Comparison of ENCODE assay signal across 8 cellular contexts in the genomic region with DNA sequence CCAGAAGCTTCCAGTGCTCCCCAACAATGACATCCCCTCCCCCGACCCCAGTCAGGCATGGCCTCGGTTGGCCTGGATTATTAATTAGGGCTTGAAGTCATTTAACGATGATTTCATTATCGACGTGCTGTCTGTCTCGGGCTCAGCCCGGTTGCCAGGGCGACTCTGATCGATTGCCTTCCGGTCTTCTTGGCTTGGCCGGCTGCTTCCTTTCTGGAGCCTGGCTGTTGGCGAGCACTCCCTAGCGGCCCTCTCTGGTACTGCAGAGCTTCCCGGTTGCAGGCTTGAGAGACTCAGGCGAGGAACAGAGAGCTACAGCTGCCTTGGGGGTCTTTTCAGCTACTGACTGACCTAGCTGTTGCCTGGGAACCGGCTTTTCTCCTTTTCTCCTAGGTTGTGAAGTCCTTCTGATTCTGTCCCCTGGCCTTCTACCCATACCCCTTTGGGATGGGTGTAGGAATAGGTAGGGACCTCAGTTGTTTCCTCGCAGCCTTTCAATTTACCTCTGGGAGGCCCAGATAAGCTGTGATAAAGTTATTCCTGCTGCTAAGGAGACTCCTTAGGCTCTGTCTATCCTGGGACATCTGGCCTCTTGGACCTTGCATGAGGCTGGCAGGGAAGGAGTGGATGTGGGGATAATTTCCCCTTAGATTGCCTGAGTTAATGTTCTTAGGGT. TPM values are rescaled to one million over a fixed set of nuclear protein-coding genes. Genes with fewer than 3 reads are reported as not detected.
DNase-seq lines count a peak whose midpoint lies in the region; ATAC-seq and TF ChIP-seq lines count a peak whose summit lies in the region.

No MANE protein-coding gene starts in this region.

- H3K9me3 Mint-ChIP-seq in activated CD8-positive, alpha-beta T cell treated with anti-CD3 and anti-CD28 coated beads for 36 hours, result no peaks in the 10 kb centered on the region
- H3K9me3 Mint-ChIP-seq in effector memory CD8-positive, alpha-beta T cell, result no peaks in the 10 kb centered on the region
- H3K9me3 Mint-ChIP-seq in memory B cell, result no peaks in the 10 kb centered on the region

- H3K4me1 Mint-ChIP-seq in activated CD8-positive, alpha-beta T cell treated with anti-CD3 and anti-CD28 coated beads for 36 hours (ENCODE audit: low read depth), result peaks cover 23% of the 10 kb centered on the region
- H3K4me1 Mint-ChIP-seq in effector memory CD8-positive, alpha-beta T cell (ENCODE audit: low read depth in 2 of 2), result peaks cover 10 to 11% of the 10 kb centered on the region in 2 donors
- H3K4me1 Mint-ChIP-seq in memory B cell, result peaks cover 18% of the 10 kb centered on the region

- H3K27ac Mint-ChIP-seq in activated CD8-positive, alpha-beta T cell treated with anti-CD3 and anti-CD28 coated beads for 36 hours, result peak overlapping the region; percentile 78
- H3K27ac Mint-ChIP-seq in effector memory CD8-positive, alpha-beta T cell, result no peak overlapping the region
- H3K27ac Mint-ChIP-seq in memory B cell, result no peak overlapping the region

- no peaks in the 10 kb centered on the region for H3K36me3 Mint-ChIP-seq in activated CD8-positive, alpha-beta T cell treated with anti-CD3 and anti-CD28 coated beads for 36 hours (ENCODE audit: low read depth)
- H3K36me3 Mint-ChIP-seq in effector memory CD8-positive, alpha-beta T cell (ENCODE audit: insufficient read depth), result no peaks in the 10 kb centered on the region
- no peaks in the 10 kb centered on the region for H3K36me3 Mint-ChIP-seq in memory B cell

- peaks cover 25% of the 10 kb centered on the region for H3K27me3 Mint-ChIP-seq in activated CD8-positive, alpha-beta T cell treated with anti-CD3 and anti-CD28 coated beads for 36 hours
- H3K27me3 Mint-ChIP-seq in effector memory CD8-positive, alpha-beta T cell, result peaks cover 40 to 45% of the 10 kb centered on the region in 2 donors
- peaks cover 25% of the 10 kb centered on the region for H3K27me3 Mint-ChIP-seq in memory B cell

- peak overlapping the region; percentile 62 for H3K4me3 Mint-ChIP-seq in activated CD8-positive, alpha-beta T cell treated with anti-CD3 and anti-CD28 coated beads for 36 hours
- H3K4me3 Mint-ChIP-seq in effector memory CD8-positive, alpha-beta T cell, result peak overlapping the region in 1 of 2 donors; percentile 64
- peak overlapping the region; percentile 15 for H3K4me3 Mint-ChIP-seq in memory B cell

- POLR2A ChIA-PET in activated CD8-positive, alpha-beta T cell treated with anti-CD3 and anti-CD28 coated beads for 36 hours (lab: Charles Lee), result interaction anchor here (1.2 to 1.5 kb wide), 3 partner anchors 9 to 31 kb away, joined by 3 to 8 read pairs (median 4); no protein-coding TSS in a partner anchor

- CTCF ChIA-PET in activated CD8-positive, alpha-beta T cell treated with anti-CD3 and anti-CD28 coated beads for 36 hours (lab: Charles Lee), result interaction anchor here (0.6 to 8.0 kb wide), 31 partner anchors 8 to 295 kb away, joined by 3 to 154 read pairs (median 5); partner anchors contain the start of genes ATP5MC2, CALCOCO1, HOXC10 and HOXC5

- peak; percentile 68 for ATAC-seq in GM18520 (IDR thresholded peaks at IDR 0.05; ENCODE audit: unreplicated experiment)
- ATAC-seq in HG03103 (IDR thresholded peaks at IDR 0.05; ENCODE audit: low read depth, unreplicated experiment), result peak; percentile 47
- ATAC-seq in activated CD8-positive, alpha-beta T cell treated with anti-CD3 and anti-CD28 coated beads for 36 hours, result peak; percentile 98
- peak; percentile 92 for ATAC-seq in effector memory CD8-positive, alpha-beta T cell (replicated peaks)
- peak; percentile 33 for ATAC-seq in memory B cell (ENCODE audit: low read depth)

- DNase-seq in AG09319 (ENCODE audit: extremely low read depth, low read depth) (no peak), NCI-H460 (ENCODE audit: extremely low read depth, low read depth) (peak; percentile 57), memory B cell (ENCODE audit: low spot score in 2 of 2) (peak; percentile 77 to 83)
- DNase-seq in activated CD8-positive, alpha-beta T cell treated with anti-CD3 and anti-CD28 coated beads for 36 hours, result peak; percentile 96
- peak; percentile 79 to 87 (median 83) for DNase-seq in effector memory CD8-positive, alpha-beta T cell
- peak; percentile 77 to 85 for DNase-seq in stimulated activated CD8-positive, alpha-beta memory T cell treated with anti-CD3 and anti-CD28 coated beads, Interleukin-2, amount 100 ng/mL, for 48 hours (ENCODE audit: low read depth in 2 of 2)

- intact Hi-C loops in activated CD8-positive, alpha-beta T cell treated with anti-CD3 and anti-CD28 coated beads for 36 hours (cut with micrococcal nuclease), result no loop called here

- peak; percentile 73 for TF ChIP-seq CTCF in AG09319 (IDR thresholded peaks at IDR 0.05; ENCODE audit: low read depth, low read length)
- peak; percentile 92 for TF ChIP-seq CTCF in activated CD8-positive, alpha-beta T cell treated with anti-CD3 and anti-CD28 coated beads for 36 hours (IDR thresholded peaks at IDR 0.05)

RNA-seq across cellular contexts. Expression of gene CISTR, which starts 5.5 kb away (rescaled TPM):
- total RNA-seq in NCI-H460 (2014; rRNA removed; shearing (Covaris generic)), result not detected in 2 replicates
- polyA plus RNA-seq in NCI-H460 (2014; cell fraction: nucleus; rRNA removed), result not detected in 2 replicates
- total RNA-seq in activated CD8-positive, alpha-beta T cell treated with anti-CD3 and anti-CD28 coated beads for 36 hours, result not detected

RNA-seq across cellular contexts. Expression of gene CALCOCO1, which starts 30.0 kb away (rescaled TPM):
- total RNA-seq in NCI-H460 (2014; rRNA removed; shearing (Covaris generic)), result 27.1 and 34.1 TPM in 2 replicates
- polyA plus RNA-seq in NCI-H460 (2014; cell fraction: nucleus; rRNA removed), result 54.5 and 63.5 TPM in 2 replicates
- total RNA-seq in activated CD8-positive, alpha-beta T cell treated with anti-CD3 and anti-CD28 coated beads for 36 hours, result 10 to 100 TPM; 15.5 to 16.2 TPM

Comparison
In these comparisons a context has a peak if more than half of its experiments do, and no peak if none do; other contexts are left out.
1. ATAC-seq: peak in every context shown above with its lines; median percentile 98 in activated CD8-positive, alpha-beta T cell treated with anti-CD3 and anti-CD28 coated beads for 36 hours; 92 in effector memory CD8-positive, alpha-beta T cell; 68 in GM18520; 47 in HG03103; 33 in memory B cell.